ENCODE assay signal across 8 cellular contexts in genomic region chr6:30212865-30213653, GRCh38. TPM values are rescaled to one million over a fixed set of nuclear protein-coding genes. Genes with fewer than 3 reads are reported as not detected.
DNase-seq lines count a peak whose midpoint lies in the region; ATAC-seq and TF ChIP-seq lines count a peak whose summit lies in the region.

TSS of gene TRIM26 (minus strand) at chr6:30213406. CDS start at chr6:30199103, 14,303 bp downstream.

- intact Hi-C loops in breast epithelium (cut with DNase I; ENCODE audit: low total_unique reads), result no loop called here

- ATAC-seq in GM18870 (IDR thresholded peaks at IDR 0.05; ENCODE audit: unreplicated experiment) (peak; percentile 88), HG03135 (IDR thresholded peaks at IDR 0.05; ENCODE audit: unreplicated experiment) (peak; percentile 77)

- peak within 1 kb of the TSS; percentile 95 to 97 (median 97) for H3K9ac ChIP-seq in skeletal muscle tissue (ENCODE audit: low read depth in 1 of 3, low read length in 3 of 3)

- H3K9me3 ChIP-seq in breast epithelium (no peaks in the 10 kb centered on the region), iPS-18c (ENCODE audit: control insufficient read depth, insufficient read depth, low read length) (no peaks in the 10 kb centered on the region), skeletal muscle tissue (ENCODE audit: control insufficient read depth in 3 of 3, low read length in 3 of 3) (no peaks in the 10 kb centered on the region)

- H3K27ac ChIP-seq in ACC112 (ENCODE audit: low read depth, low read length) (peak within 1 kb of the TSS; percentile 90), VCaP (peak within 1 kb of the TSS; percentile 93), breast epithelium (peak within 1 kb of the TSS; percentile 97 to 99), skeletal muscle tissue (ENCODE audit: low read depth, low read length) (peak within 1 kb of the TSS; percentile 93)

- DNase-seq in NCI-H2196 treated with DMSO at 0.1 percent for 48 hours (lab: John Stamatoyannopoulos, UW; ENCODE audit: unreplicated experiment), result peak; percentile 96
- peak; percentile 99 for DNase-seq in breast epithelium (ENCODE audit: low spot score in 2 of 2)

- no peaks in the 10 kb centered on the region for H3K36me3 ChIP-seq in ACC112 (ENCODE audit: insufficient read depth, low read length)
- no peaks in the 10 kb centered on the region for H3K36me3 ChIP-seq in breast epithelium
- H3K36me3 ChIP-seq in skeletal muscle tissue (ENCODE audit: control insufficient read depth in 3 of 3, insufficient read depth in 3 of 3, low read length in 3 of 3), result no peaks in the 10 kb centered on the region

- TF ChIP-seq CTCF in VCaP (conservative IDR thresholded peaks at IDR 0.05) (no peak), breast epithelium (IDR thresholded peaks at IDR 0.05) (peak in 1 of 3 donors; percentile 13)

- H2AFZ ChIP-seq in ACC112 (ENCODE audit: low read length, unreplicated experiment), result peak within 1 kb of the TSS; percentile 89

- TF ChIP-seq POLR2A in breast epithelium (IDR thresholded peaks at IDR 0.05), result peak; percentile 97

- H3K27me3 ChIP-seq in ACC112 (ENCODE audit: insufficient read depth, low read length) (no peaks in the 10 kb centered on the region), breast epithelium (no peaks in the 10 kb centered on the region), skeletal muscle tissue (ENCODE audit: control insufficient read depth in 3 of 3, insufficient read depth in 3 of 3, low read length in 3 of 3) (no peaks in the 10 kb centered on the region)

- peaks cover 47% of the 10 kb centered on the region for H3K79me2 ChIP-seq in ACC112 (ENCODE audit: control insufficient read depth, insufficient read depth, low read length, unreplicated experiment)

- H3K4me1 ChIP-seq in ACC112 (ENCODE audit: control insufficient read depth, insufficient read depth, low read length, unreplicated experiment) (peaks cover 27% of the 10 kb centered on the region), breast epithelium (peaks cover 0 to 14% of the 10 kb centered on the region in 2 donors), skeletal muscle tissue (ENCODE audit: control insufficient read depth in 3 of 3, insufficient read depth in 3 of 3, low read length in 3 of 3) (peaks cover 18 to 27% (median 23%) of the 10 kb centered on the region in 3 donors)

- peak within 1 kb of the TSS; percentile 83 for H3K4me3 ChIP-seq in ACC112 (ENCODE audit: low read depth, low read length)
- H3K4me3 ChIP-seq in breast epithelium, result peak within 1 kb of the TSS; percentile 79 to 94 (median 93)
- peak within 1 kb of the TSS; percentile 98 for H3K4me3 ChIP-seq in iPS-18c (ENCODE audit: insufficient read depth, low read depth, low read length)
- peak within 1 kb of the TSS; percentile 95 to 99 (median 99) for H3K4me3 ChIP-seq in skeletal muscle tissue (ENCODE audit: low read length in 3 of 3)

RNA-seq across cellular contexts. Expression of gene TRIM26, which starts in this region (rescaled TPM):
- total RNA-seq in breast epithelium (10 to 100 TPM; 31.7 to 66.2 (median 47.5) TPM), skeletal muscle tissue (8.4 TPM)

Comparison
In these comparisons a context has a peak if more than half of its experiments do, and no peak if none do; other contexts are left out.
1. Peak in every context shown above with its lines: DNase-seq, ATAC-seq, H3K4me3 ChIP-seq and H3K27ac ChIP-seq.